Comparison of ENCODE assay signal across 25 cellular contexts in the genomic region with DNA sequence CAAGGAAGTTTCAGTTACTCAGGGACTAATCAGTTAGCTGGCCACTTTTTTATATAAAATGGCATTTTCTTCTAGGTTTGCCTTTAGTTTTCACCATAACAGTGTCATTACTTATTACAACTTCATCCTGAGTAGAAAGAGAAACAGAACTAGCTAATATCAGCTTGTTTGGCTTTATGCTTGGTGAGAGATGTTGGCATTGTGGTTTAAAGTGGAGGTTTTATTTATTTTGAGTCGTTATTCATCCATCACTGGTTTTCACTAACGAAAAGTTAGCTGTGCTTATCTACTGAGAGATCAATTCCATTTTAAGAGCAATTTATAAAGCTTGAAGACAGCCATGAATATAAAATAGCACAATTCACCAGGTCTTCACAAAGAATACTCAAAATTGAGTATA.
DNase-seq lines count a peak whose midpoint lies in the region; ATAC-seq and TF ChIP-seq lines count a peak whose summit lies in the region.
"Had no signal": no experiment of that assay in that cellular context is flagged by ENCODE, and none has a peak within 500 bp of the region (broad histone marks: within the 10 kb centered on the region; RNA-seq: fewer than 3 reads in every experiment).

No MANE protein-coding gene starts in this region.

- TF ChIP-seq CTCF in OCI-LY3 (IDR thresholded peaks at IDR 0.05; ENCODE audit: low read depth, low read length), result no peak

- H3K4me3 ChIP-seq in OCI-LY3 (ENCODE audit: low read length), result no peak overlapping the region
- H3K4me3 ChIP-seq: Peyer's patch, SK-N-MC had no signal

- no peak overlapping the region; the same call in 1 of the 2 replicates for H3K4me2 ChIP-seq in OCI-LY3 (ENCODE audit: low read length)

- H3K9me3 ChIP-seq in OCI-LY3 (ENCODE audit: insufficient read depth, low read length), result no peaks in the 10 kb centered on the region
- H3K9me3 ChIP-seq: BE2C, Peyer's patch had no signal

- no peaks in the 10 kb centered on the region for H4K20me1 ChIP-seq in OCI-LY3 (ENCODE audit: insufficient read depth, low read length)

- no peaks in the 10 kb centered on the region for H3K79me2 ChIP-seq in OCI-LY3 (ENCODE audit: low read length)

- no peaks in the 10 kb centered on the region for H3K27me3 ChIP-seq in OCI-LY3 (ENCODE audit: low read depth, low read length)
- H3K27me3 ChIP-seq: BE2C, Peyer's patch had no signal

- H2AFZ ChIP-seq in OCI-LY3 (ENCODE audit: low read depth, low read length), result peak overlapping the region; percentile 27; the same call in 1 of the 2 replicates

- H3K4me1 ChIP-seq in OCI-LY3 (ENCODE audit: low read length), result peaks cover 10% of the 10 kb centered on the region
- H3K4me1 ChIP-seq: BE2C, Peyer's patch had no signal

- H3K9ac ChIP-seq in OCI-LY3 (ENCODE audit: low read length), result no peak overlapping the region

- H3K27ac ChIP-seq in OCI-LY3 (ENCODE audit: low read length), result no peak overlapping the region
- H3K27ac ChIP-seq: 22Rv1, Peyer's patch, SK-N-MC had no signal

- no peak for ATAC-seq in GM18907 (IDR thresholded peaks at IDR 0.05; ENCODE audit: unreplicated experiment)
- ATAC-seq: HCT116 had no signal

- DNase-seq in DMS53 (lab: John Stamatoyannopoulos, UW), result peak; percentile 11
- DNase-seq in DMS53 treated with DMSO at 0.1 percent for 48 hours (lab: John Stamatoyannopoulos, UW; ENCODE audit: unreplicated experiment), result no peak
- peak; percentile 1 for DNase-seq in glomerular visceral epithelial cell (ENCODE audit: extremely low spot score)
- peak; percentile 27 for DNase-seq in renal cortical epithelial cell (ENCODE audit: low read depth)
- DNase-seq in NCI-H82 treated with DMSO at 0.1 percent for 48 hours (lab: John Stamatoyannopoulos, UW; ENCODE audit: unreplicated experiment), result no peak
- DNase-seq in NCI-H748 treated with DMSO at 0.1 percent for 48 hours (lab: John Stamatoyannopoulos, UW), result no peak
- DNase-seq: ACHN; BE2C; Calu3; CD8-positive, alpha-beta memory T cell; GOT3; NCI-H1092; NCI-H1417 treated with DMSO at 0.1 percent for 48 hours; NCI-H1694 treated with DMSO at 0.1 percent for 48 hours; NCI-H2081; NCI-H2227 treated with DMSO at 0.1 percent for 48 hours; NCI-H526 treated with DMSO at 0.1 percent for 48 hours; NK-92 treated with Interleukin-12 subunit alpha and Interleukin-12 subunit beta, amount 100 ng/mL, for 24 hours; Peyer's patch; SIG-M5 had no signal

- H3K36me3 ChIP-seq in OCI-LY3 (replicated peaks; ENCODE audit: low read depth, low read length), result no peaks in the 10 kb centered on the region
- H3K36me3 ChIP-seq: BE2C, Peyer's patch had no signal

Comparison
In these comparisons a context has a peak if more than half of its experiments do, and no peak if none do; other contexts are left out.
1. DNase-seq: peak in DMS53 (single experiment), glomerular visceral epithelial cell (single experiment) and renal cortical epithelial cell (single experiment); none in DMS53 treated with DMSO at 0.1 percent for 48 hours (single experiment), NCI-H82 treated with DMSO at 0.1 percent for 48 hours (single experiment) and NCI-H748 treated with DMSO at 0.1 percent for 48 hours (single experiment).